Comparison of ENCODE assay signal across 8 cellular contexts in the genomic region with DNA sequence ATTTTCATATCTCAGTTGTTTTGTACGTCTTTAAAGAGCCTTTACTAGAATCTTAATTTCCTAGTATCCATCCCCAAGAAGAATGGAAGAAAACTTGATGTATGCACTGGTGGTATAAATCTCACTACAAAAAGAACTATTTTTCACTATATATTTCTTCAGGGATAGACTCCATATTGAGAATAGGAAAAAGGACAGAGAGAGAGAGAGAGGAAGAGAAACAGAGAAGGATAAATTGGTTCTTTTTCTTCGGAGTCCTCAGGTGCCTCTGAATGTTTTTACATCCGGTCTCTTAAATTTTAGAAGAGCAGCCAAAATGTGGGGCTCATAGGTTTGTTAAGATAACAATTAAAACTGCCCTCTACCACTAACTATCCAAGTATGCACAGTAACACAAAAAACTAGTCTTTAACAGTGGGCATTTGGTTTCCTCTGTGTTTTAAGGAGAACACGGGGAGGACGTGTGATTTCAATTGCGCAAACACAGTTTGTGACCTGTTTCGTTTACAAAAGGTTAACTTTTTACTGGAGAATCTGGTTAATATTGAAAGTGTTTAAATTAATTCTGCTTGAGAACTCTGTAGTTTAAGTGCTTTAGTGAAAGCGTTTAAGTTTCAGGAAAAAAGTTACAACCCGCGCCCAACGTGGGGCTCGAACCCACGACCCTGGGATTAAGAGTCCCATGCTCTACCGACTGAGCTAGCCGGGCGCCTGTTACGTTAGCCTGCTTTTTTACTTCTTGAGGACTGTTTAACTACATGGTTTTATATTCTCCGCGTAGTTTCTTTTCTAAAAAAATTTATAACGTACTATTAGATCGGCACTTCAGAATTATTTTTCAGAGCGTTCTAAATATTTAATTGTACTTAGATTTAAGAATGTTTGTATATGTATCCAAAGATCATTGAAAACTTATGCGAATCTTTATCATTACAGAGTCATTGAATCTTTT. TPM values are rescaled to one million over a fixed set of nuclear protein-coding genes. Genes with fewer than 3 reads are reported as not detected.
DNase-seq lines count a peak whose midpoint lies in the region; ATAC-seq and TF ChIP-seq lines count a peak whose summit lies in the region.

No MANE protein-coding gene starts in this region.

- intact Hi-C loops in heart right ventricle (cut with DNase I) (loop anchor here in 7 of 10 donors (5.0 to 10.0 kb wide), 3 partner anchors 37 to 58 kb away; a partner anchor contains a TSS), posterior vena cava (cut with DNase I) (loop anchor here in 1 of 2 donors (10.0 kb wide), 1 partner anchor 55 kb away; a partner anchor contains a TSS), transverse colon (cut with DNase I; ENCODE audit: low total_unique reads) (loop anchor here (10.0 kb wide), 1 partner anchor 55 kb away; a partner anchor contains a TSS)

- H3K27me3 ChIP-seq in MG63, result no peaks in the 10 kb centered on the region
- H3K27me3 ChIP-seq in SU-DHL-6 (ENCODE audit: low read length), result no peaks in the 10 kb centered on the region
- no peaks in the 10 kb centered on the region for H3K27me3 ChIP-seq in heart right ventricle
- no peaks in the 10 kb centered on the region for H3K27me3 ChIP-seq in transverse colon

- no peaks in the 10 kb centered on the region for H3K9me2 ChIP-seq in SU-DHL-6 (replicated peaks; ENCODE audit: insufficient read depth, low read length)

- in situ Hi-C loops in transverse colon (cut with MboI; ENCODE audit: low pct_ligation_motif_present in 1 of 4, low pct_unique_long_range_greater_than_20kb in 1 of 4, low sequenced_read_pairs in 3 of 4), result loop anchor here in 2 of 4 donors (10.0 kb wide), 1 partner anchor 55 kb away; a partner anchor contains a TSS

- H2AFZ ChIP-seq in SU-DHL-6 (ENCODE audit: low read depth, low read length, severe bottlenecking), result peak overlapping the region; percentile 44

- H3F3A ChIP-seq in SU-DHL-6 (ENCODE audit: insufficient read depth), result peaks cover 18% of the 10 kb centered on the region

- H4K20me1 ChIP-seq in SU-DHL-6 (ENCODE audit: low read depth, low read length), result no peaks in the 10 kb centered on the region

- ATAC-seq in heart right ventricle, result peak; percentile 38 to 63 (median 52)

- H3K4me1 ChIP-seq in heart right ventricle (peaks cover 0 to 21% (median 7%) of the 10 kb centered on the region in 9 donors), transverse colon (peaks cover 0 to 15% (median 12%) of the 10 kb centered on the region in 4 donors)

- peak; percentile 30 for TF ChIP-seq POLR2A in transverse colon (IDR thresholded peaks at IDR 0.05)

- no peak for TF ChIP-seq EP300 in transverse colon (IDR thresholded peaks at IDR 0.05; ENCODE audit: low read depth)

- H3K4me2 ChIP-seq in SU-DHL-6 (ENCODE audit: low read depth, low read length, poor library complexity, severe bottlenecking), result peak overlapping the region; percentile 76

- H3K36me3 ChIP-seq in MG63, result no peaks in the 10 kb centered on the region
- H3K36me3 ChIP-seq in SU-DHL-6 (ENCODE audit: low read length), result no peaks in the 10 kb centered on the region
- H3K36me3 ChIP-seq in heart right ventricle, result peaks cover 0 to 15% (median 0%) of the 10 kb centered on the region in 9 donors
- H3K36me3 ChIP-seq in transverse colon, result no peaks in the 10 kb centered on the region

- 4 to 5% methylated on average over 23 of the region's 23 CpGs for WGBS in heart right ventricle, 2 donors
- 0 to 1% methylated on average over 23 of the region's 23 CpGs for WGBS in transverse colon (ENCODE audit: low coverage in 1 of 2), 2 donors

- DNase-seq in MG63 (peak; percentile 23), heart right ventricle (peak; percentile 69 to 70), posterior vena cava (ENCODE audit: low spot score) (peak; percentile 91), transverse colon (peak; percentile 79), cortex of kidney (lab: John Stamatoyannopoulos, UW) (no peak)
- peak; percentile 65 for DNase-seq in activated naive CD8-positive, alpha-beta T cell treated with anti-CD3 and anti-CD28 coated beads, Interleukin-2, amount 50 U/mL, for 16 hours (ENCODE audit: low read depth, low spot score)

- no peak for TF ChIP-seq CTCF in SU-DHL-6 (IDR thresholded peaks at IDR 0.05; ENCODE audit: insufficient read depth, low read length, poor library complexity, severe bottlenecking)
- no peak for TF ChIP-seq CTCF in heart right ventricle (IDR thresholded peaks at IDR 0.05)
- TF ChIP-seq CTCF in transverse colon (IDR thresholded peaks at IDR 0.05), result no peak

- H3K27ac ChIP-seq in SU-DHL-6 (ENCODE audit: low read depth, low read length), result no peak overlapping the region
- H3K27ac ChIP-seq in heart right ventricle, result peak overlapping the region; percentile 2 to 81 (median 75)
- peak overlapping the region; percentile 66 to 83 (median 81) for H3K27ac ChIP-seq in transverse colon

- peak overlapping the region; percentile 48 for H3K9ac ChIP-seq in SU-DHL-6 (ENCODE audit: low read length)

- no peaks in the 10 kb centered on the region for H3K79me2 ChIP-seq in SU-DHL-6 (ENCODE audit: insufficient read depth, low read length)

- H3K4me3 ChIP-seq in GM08714 (ENCODE audit: low read length) (peak overlapping the region; percentile 99), MG63 (peak overlapping the region; percentile 72), SU-DHL-6 (ENCODE audit: insufficient read depth, low read length, poor library complexity, severe bottlenecking) (peak overlapping the region; percentile 59), heart right ventricle (peak overlapping the region; percentile 33 to 76 (median 61)), transverse colon (peak overlapping the region; percentile 31 to 73 (median 53))

- H3K9me3 ChIP-seq in MG63 (no peaks in the 10 kb centered on the region), SU-DHL-6 (ENCODE audit: insufficient read depth, low read length) (no peaks in the 10 kb centered on the region), heart right ventricle (no peaks in the 10 kb centered on the region), transverse colon (no peaks in the 10 kb centered on the region)

RNA-seq across cellular contexts. Expression of a gene that starts 5.1 kb away (rescaled TPM):
- 96.6 and 98.8 TPM in 2 replicates for total RNA-seq in MG63 (2014; rRNA removed; shearing (Covaris generic); ENCODE audit: low replicate concordance)
- total RNA-seq in heart right ventricle, result 100 to 1,000 TPM; 122 to 235 (median 150) TPM
- 100 to 1,000 TPM; 207 to 227 TPM for polyA plus RNA-seq in heart right ventricle
- 100 to 1,000 TPM; 147 to 170 TPM for total RNA-seq in posterior vena cava
- total RNA-seq in transverse colon, result 10 to 100 TPM; 38.5 to 87.3 (median 80.3) TPM

RNA-seq across cellular contexts. Expression of a gene that starts 39.6 kb away (rescaled TPM):
- total RNA-seq in MG63 (2014; rRNA removed; shearing (Covaris generic); ENCODE audit: low replicate concordance), result 28.5 and 40.1 TPM in 2 replicates
- total RNA-seq in heart right ventricle (10 to 100 TPM; 60.5 to 83.2 (median 72.8) TPM), posterior vena cava (10 to 100 TPM; 71.4 to 77.6 TPM), transverse colon (10 to 100 TPM; 14.7 to 51.9 (median 38.6) TPM)
- 10 to 100 TPM; 64.6 to 88.9 TPM for polyA plus RNA-seq in heart right ventricle

RNA-seq across cellular contexts. Expression of a gene that starts 58.8 kb away (rescaled TPM):
- total RNA-seq in MG63 (2014; rRNA removed; shearing (Covaris generic); ENCODE audit: low replicate concordance), result 1.3 and 15.2 TPM in 2 replicates
- total RNA-seq in heart right ventricle, result 10 to 100 TPM; 14.0 to 19.1 (median 17.3) TPM
- polyA plus RNA-seq in heart right ventricle, result 10 to 100 TPM in 1 of 2 donors, 1 to 10 TPM in 1; 2.7 to 18.7 TPM
- 10 to 100 TPM; 26.3 to 27.1 TPM for total RNA-seq in posterior vena cava
- 10 to 100 TPM; 20.6 to 46.4 (median 22.6) TPM for total RNA-seq in transverse colon
